In genomic region chr6:24949020-24949569, GRCh38 we compare ENCODE assay signal across 8 cellular contexts. TPM values are rescaled to one million over a fixed set of nuclear protein-coding genes. Genes with fewer than 3 reads are reported as not detected.
A peak's percentile ranks its signal among the peaks of the same experiment; 100 is the strongest.
DNase-seq lines count a peak whose midpoint lies in the region; ATAC-seq and TF ChIP-seq lines count a peak whose summit lies in the region.

No MANE protein-coding gene starts in this region.

- TF ChIP-seq CTCF in foreskin keratinocyte (conservative IDR thresholded peaks at IDR 0.05): no peak

- H3K27ac ChIP-seq in foreskin keratinocyte: no peak overlapping the region

- peaks cover 13% of the 10 kb centered on the region for H3K9me3 Mint-ChIP-seq in dendritic cell treated with granulocyte-macrophage colony-stimulating factor and Interleukin-4, amounts not matched to agents 40 ng/mL and 50 ng/mL, for 4 days

- intact Hi-C loops in dendritic cell treated with granulocyte-macrophage colony-stimulating factor and Interleukin-4, amounts not matched to agents 40 ng/mL and 50 ng/mL, for 4 days (cut with micrococcal nuclease): no loop called here
- intact Hi-C loops in sciatic nerve (cut with DNase I) (no loop called here), Right ventricle myocardium inferior (cut with DNase I) (no loop called here)

- ATAC-seq in GM18505 (IDR thresholded peaks at IDR 0.05; ENCODE audit: unreplicated experiment) (peak; percentile 87), GM21526 (IDR thresholded peaks at IDR 0.05; ENCODE audit: low FRiP score, unreplicated experiment) (peak; percentile 87), HG03571 (IDR thresholded peaks at IDR 0.05; ENCODE audit: unreplicated experiment) (peak; percentile 84), foreskin keratinocyte (no peak), sciatic nerve (no peak), Right ventricle myocardium inferior (no peak)

- peak; percentile 44 for TF ChIP-seq POLR2A in GM18505 (IDR thresholded peaks at IDR 0.05; ENCODE audit: borderline replicate concordance, extremely low read depth, insufficient read depth, insufficient read length)

- H3K4me1 ChIP-seq in foreskin keratinocyte: no peaks in the 10 kb centered on the region

- H3K36me3 Mint-ChIP-seq in dendritic cell treated with granulocyte-macrophage colony-stimulating factor and Interleukin-4, amounts not matched to agents 40 ng/mL and 50 ng/mL, for 4 days (ENCODE audit: low read depth): peaks cover 8% of the 10 kb centered on the region

- DNase-seq in foreskin keratinocyte (no peak), NCI-H146 (lab: John Stamatoyannopoulos, UW) (no peak), sciatic nerve (ENCODE audit: low spot score) (no peak), Right ventricle myocardium inferior (ENCODE audit: missing footprints) (no peak)

- no peak overlapping the region for H3K4me3 Mint-ChIP-seq in dendritic cell treated with granulocyte-macrophage colony-stimulating factor and Interleukin-4, amounts not matched to agents 40 ng/mL and 50 ng/mL, for 4 days

- H3K4me1 Mint-ChIP-seq in dendritic cell treated with granulocyte-macrophage colony-stimulating factor and Interleukin-4, amounts not matched to agents 40 ng/mL and 50 ng/mL, for 4 days (ENCODE audit: low read depth): peaks cover 39% of the 10 kb centered on the region

- peaks cover 5% of the 10 kb centered on the region for H3K27me3 ChIP-seq in foreskin keratinocyte

- peak overlapping the region; percentile 16 for H3K27ac Mint-ChIP-seq in dendritic cell treated with granulocyte-macrophage colony-stimulating factor and Interleukin-4, amounts not matched to agents 40 ng/mL and 50 ng/mL, for 4 days

- peaks cover 2% of the 10 kb centered on the region for H3K27me3 Mint-ChIP-seq in dendritic cell treated with granulocyte-macrophage colony-stimulating factor and Interleukin-4, amounts not matched to agents 40 ng/mL and 50 ng/mL, for 4 days

RNA-seq across cellular contexts. Expression of gene RIPOR2, which starts 13.3 kb away (rescaled TPM):
- total RNA-seq in foreskin keratinocyte: 0.04 TPM in 1 of 2 replicates, not detected in the other
- polyA plus RNA-seq in foreskin keratinocyte: not detected in 2 replicates
- 17.0 TPM for total RNA-seq in sciatic nerve
- 2.6 TPM for total RNA-seq in Right ventricle myocardium inferior

Comparison
In these comparisons a context has a peak if more than half of its experiments do, and no peak if none do; other contexts are left out.
1. ATAC-seq: peak in GM18505 (single experiment), GM21526 (single experiment) and HG03571 (single experiment); none in foreskin keratinocyte (single experiment), sciatic nerve (single experiment) and Right ventricle myocardium inferior (single experiment).